ENCODE assay signal across 10 cellular contexts in the genomic region with DNA sequence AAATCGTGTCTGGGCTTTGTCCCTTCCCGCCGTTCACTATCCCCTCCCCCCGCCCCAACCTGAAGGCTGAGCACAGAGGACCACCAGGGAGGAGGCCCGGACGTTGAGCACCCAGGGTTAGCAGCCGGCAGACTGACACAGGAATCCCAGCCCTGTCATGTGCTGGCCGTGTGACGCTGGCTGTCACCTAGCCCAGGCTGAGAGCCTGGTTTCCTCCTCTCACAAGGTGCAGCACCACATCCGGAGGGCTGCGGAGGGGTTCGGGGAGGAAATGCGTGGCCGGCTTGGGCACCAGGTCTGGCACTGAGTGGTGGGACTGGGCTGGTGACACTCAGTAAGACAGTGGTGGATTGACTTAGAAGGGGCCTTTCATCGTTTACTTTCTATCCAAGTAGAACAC. TPM values are rescaled to one million over a fixed set of nuclear protein-coding genes. Genes with fewer than 3 reads are reported as not detected.
DNase-seq lines count a peak whose midpoint lies in the region; ATAC-seq and TF ChIP-seq lines count a peak whose summit lies in the region.
"Had no signal": no experiment of that assay in that cellular context is flagged by ENCODE, and none has a peak within 500 bp of the region (broad histone marks: within the 10 kb centered on the region; RNA-seq: fewer than 3 reads in every experiment).

No MANE protein-coding gene starts in this region.

- H3K27ac Mint-ChIP-seq in CD8-positive, alpha-beta T cell, result peak overlapping the region; percentile 90

- intact Hi-C loops in CD8-positive, alpha-beta T cell (cut with DNase I, micrococcal nuclease), result no loop called here

- peaks cover 4% of the 10 kb centered on the region for H3K9me3 Mint-ChIP-seq in CD8-positive, alpha-beta T cell

- peak; percentile 51 for ATAC-seq in CD8-positive, alpha-beta T cell
- ATAC-seq in GM18907 (IDR thresholded peaks at IDR 0.05; ENCODE audit: unreplicated experiment), result no peak
- no peak for ATAC-seq in HG03565 (IDR thresholded peaks at IDR 0.05; ENCODE audit: unreplicated experiment)
- ATAC-seq: HCT116 had no signal

- H3K36me3 ChIP-seq in CD8-positive, alpha-beta T cell (ENCODE audit: insufficient read depth, low read length), result no peaks in the 10 kb centered on the region
- no peaks in the 10 kb centered on the region for H3K36me3 ChIP-seq in skeletal muscle tissue (ENCODE audit: control insufficient read depth in 3 of 3, insufficient read depth in 3 of 3, low read length in 3 of 3)

- peaks cover 43% of the 10 kb centered on the region for H3K4me1 Mint-ChIP-seq in CD8-positive, alpha-beta T cell (ENCODE audit: low read depth)

- TF ChIP-seq CTCF in CD8-positive, alpha-beta T cell (IDR thresholded peaks at IDR 0.05), result no peak

- peak overlapping the region; percentile 12 to 90 (median 20) for H3K9ac ChIP-seq in skeletal muscle tissue (ENCODE audit: low read depth in 1 of 3, low read length in 3 of 3)

- no peak overlapping the region for H3K4me3 ChIP-seq in CD8-positive, alpha-beta T cell (ENCODE audit: low read depth, low read length)
- peak overlapping the region in 2 of 3 donors; percentile 23 to 56 for H3K4me3 ChIP-seq in skeletal muscle tissue (ENCODE audit: low read length in 3 of 3)

- H3K36me3 Mint-ChIP-seq in CD8-positive, alpha-beta T cell, result peaks cover 3% of the 10 kb centered on the region

- no peaks in the 10 kb centered on the region for H3K27me3 ChIP-seq in CD8-positive, alpha-beta T cell (ENCODE audit: insufficient read depth, low read length)
- peaks cover 3 to 7% (median 3%) of the 10 kb centered on the region in 3 donors for H3K27me3 ChIP-seq in skeletal muscle tissue (ENCODE audit: control insufficient read depth in 3 of 3, insufficient read depth in 3 of 3, low read length in 3 of 3)

- CTCF ChIA-PET in CD8-positive, alpha-beta T cell (lab: Charles Lee), result interaction anchor here (0.9 to 1.2 kb wide), 2 partner anchors 18 to 51 kb away, joined by 3 to 4 read pairs; no protein-coding TSS in a partner anchor

- peaks cover 53% of the 10 kb centered on the region for H3K4me1 ChIP-seq in CD8-positive, alpha-beta T cell (ENCODE audit: insufficient read depth, low read length)
- H3K4me1 ChIP-seq in skeletal muscle tissue (ENCODE audit: control insufficient read depth in 3 of 3, insufficient read depth in 3 of 3, low read length in 3 of 3), result peaks cover 39 to 45% (median 42%) of the 10 kb centered on the region in 3 donors

- DNase-seq in CD8-positive, alpha-beta T cell, result peak; percentile 67 to 94 (median 80)
- DNase-seq in UCSD-AML1 (lab: John Stamatoyannopoulos, UW; ENCODE audit: unreplicated experiment) (peak; percentile 71), amniotic stem cell (lab: John Stamatoyannopoulos, UW) (no peak), GF-D8 (lab: John Stamatoyannopoulos, UW) (no peak)
- peak; percentile 65 for DNase-seq in activated gamma-delta T cell treated with anti-CD3 and anti-CD28 coated beads, Interleukin-2, amount 50 U/mL, for 16 hours (ENCODE audit: low read depth)
- DNase-seq: C1 segment of cervical spinal cord had no signal

- peaks cover 16% of the 10 kb centered on the region for H3K9me3 ChIP-seq in CD8-positive, alpha-beta T cell (ENCODE audit: low read length)
- peaks cover 0 to 7% (median 2%) of the 10 kb centered on the region in 3 donors for H3K9me3 ChIP-seq in skeletal muscle tissue (ENCODE audit: control insufficient read depth in 3 of 3, low read length in 3 of 3)

- H3K27me3 Mint-ChIP-seq in CD8-positive, alpha-beta T cell (ENCODE audit: low read depth), result no peaks in the 10 kb centered on the region

- peak overlapping the region; percentile 47 for H3K4me3 Mint-ChIP-seq in CD8-positive, alpha-beta T cell

- peak overlapping the region; percentile 56 for H3K27ac ChIP-seq in CD8-positive, alpha-beta T cell (ENCODE audit: low read depth, low read length)
- peak overlapping the region; percentile 11 for H3K27ac ChIP-seq in skeletal muscle tissue (ENCODE audit: low read depth, low read length)

- POLR2A ChIA-PET in CD8-positive, alpha-beta T cell (lab: Charles Lee), result interaction anchor here (0.8 to 3.5 kb wide), 4 partner anchors 9 to 106 kb away, joined by 3 to 32 read pairs (median 4); a partner anchor contains a TSS

RNA-seq across cellular contexts. Expression of a gene that starts 4.6 kb away (rescaled TPM):
- 10 to 100 TPM; 58.2 to 64.6 TPM for total RNA-seq in CD8-positive, alpha-beta T cell
- 53.8 TPM for total RNA-seq in skeletal muscle tissue

RNA-seq across cellular contexts. Expression of a gene that starts 25.5 kb away (rescaled TPM):
- 100 to 1,000 TPM; 170 to 179 TPM for total RNA-seq in CD8-positive, alpha-beta T cell
- 121 TPM for total RNA-seq in skeletal muscle tissue

RNA-seq across cellular contexts. Expression of a gene that starts 25.9 kb away (rescaled TPM):
- 10 to 100 TPM; 12.6 to 12.9 TPM for total RNA-seq in CD8-positive, alpha-beta T cell
- total RNA-seq in skeletal muscle tissue, result 11.5 TPM

RNA-seq across cellular contexts. Expression of a gene that starts 52.0 kb away (rescaled TPM):
- 10 to 100 TPM in 1 of 2 experiments, 1 to 10 TPM in 1; 9.8 to 14.1 TPM for total RNA-seq in CD8-positive, alpha-beta T cell
- 4.2 TPM for total RNA-seq in skeletal muscle tissue

Comparison
In these comparisons a context has a peak if more than half of its experiments do, and no peak if none do; other contexts are left out.
1. DNase-seq: peak in CD8-positive, alpha-beta T cell (7 of 7), UCSD-AML1 (single experiment) and activated gamma-delta T cell treated with anti-CD3 and anti-CD28 coated beads, Interleukin-2, amount 50 U/mL, for 16 hours (single experiment); none in amniotic stem cell (single experiment) and GF-D8 (single experiment).